In genomic region chr1:25871086-25871703, GRCh38 we compare ENCODE assay signal across 1 cellular context.
TF ChIP-seq lines count a peak whose summit lies in the region.

No MANE protein-coding gene starts in this region.

TF ChIP-seq in GM23338, 12 proteins besides CTCF, POLR2A, EP300 and RAD21:
- TF ChIP-seq ZNF462 (CRISPR knock-in tag; IDR thresholded peaks at IDR 0.05) (no peak), ZNF114 (CRISPR knock-in tag; IDR thresholded peaks at IDR 0.05) (no peak)
- TF ChIP-seq, protein P1, sequence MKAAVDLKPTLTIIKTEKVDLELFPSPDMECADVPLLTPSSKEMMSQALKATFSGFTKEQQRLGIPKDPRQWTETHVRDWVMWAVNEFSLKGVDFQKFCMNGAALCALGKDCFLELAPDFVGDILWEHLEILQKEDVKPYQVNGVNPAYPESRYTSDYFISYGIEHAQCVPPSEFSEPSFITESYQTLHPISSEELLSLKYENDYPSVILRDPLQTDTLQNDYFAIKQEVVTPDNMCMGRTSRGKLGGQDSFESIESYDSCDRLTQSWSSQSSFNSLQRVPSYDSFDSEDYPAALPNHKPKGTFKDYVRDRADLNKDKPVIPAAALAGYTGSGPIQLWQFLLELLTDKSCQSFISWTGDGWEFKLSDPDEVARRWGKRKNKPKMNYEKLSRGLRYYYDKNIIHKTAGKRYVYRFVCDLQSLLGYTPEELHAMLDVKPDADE (IDR thresholded peaks at IDR 0.05) = no peak
